ENCODE assay signal across 9 cellular contexts in genomic region chr17:40331743-40332641, GRCh38. TPM values are rescaled to one million over a fixed set of nuclear protein-coding genes. Genes with fewer than 3 reads are reported as not detected.
DNase-seq lines count a peak whose midpoint lies in the region; ATAC-seq, FAIRE-seq and TF ChIP-seq lines count a peak whose summit lies in the region.
"Had no signal": no experiment of that assay in that cellular context is flagged by ENCODE, and none has a peak within 500 bp of the region (broad histone marks: within the 10 kb centered on the region; RNA-seq: fewer than 3 reads in every experiment).

No MANE protein-coding gene starts in this region.

- POLR2A ChIA-PET in MCF 10A (lab: Yijun Ruan, JAX) = interaction anchor here (0.7 to 1.5 kb wide), 4 partner anchors 13 to 200 kb away, joined by 3 to 5 read pairs (median 4); partner anchors contain the start of gene CDC6

- no peak for ATAC-seq in GM18511 (IDR thresholded peaks at IDR 0.05; ENCODE audit: unreplicated experiment)

- peak; percentile 89 for DNase-seq in MCF 10A (ENCODE audit: unreplicated experiment)
- no peak for DNase-seq in mammary epithelial cell
- DNase-seq in caudate nucleus (lab: John Stamatoyannopoulos, UW) = peak in 52 of 61 donors; percentile 33 to 93 (median 64)
- DNase-seq in lung microvascular endothelial cell (ENCODE audit: low read depth in 2 of 2) = peak; percentile 47 to 92
- DNase-seq in tibial nerve (ENCODE audit: low spot score in 2 of 2) = peak; percentile 81 to 83
- no peak for DNase-seq in D721Med (ENCODE audit: insufficient read length, low spot score)
- no peak for DNase-seq in stimulated activated CD4-positive, alpha-beta T cell treated with anti-CD3 and anti-CD28 coated beads, Interleukin-2, amount 100 ng/mL, for 48 hours

- TF ChIP-seq POLR2A in tibial nerve (IDR thresholded peaks at IDR 0.05) = peak in 1 of 2 donors; percentile 23

- no peaks in the 10 kb centered on the region for H3K9me3 Mint-ChIP-seq in MCF 10A (ENCODE audit: unreplicated experiment)

- no peaks in the 10 kb centered on the region for H3K27me3 ChIP-seq in mammary epithelial cell (ENCODE audit: insufficient read depth, low read length)
- no peaks in the 10 kb centered on the region for H3K27me3 ChIP-seq in tibial nerve

- intact Hi-C loops in MCF 10A (cut with micrococcal nuclease) (no loop called here), mammary epithelial cell (cut with micrococcal nuclease) (no loop called here)

- H3K4me3 ChIP-seq in mammary epithelial cell (replicated peaks in 1 of 3; ENCODE audit: insufficient read depth in 1 of 3, low read depth in 2 of 3, low read length in 3 of 3) (no peak overlapping the region), tibial nerve (peak overlapping the region in 2 of 4 donors; percentile 3)

- H3K9me3 ChIP-seq in mammary epithelial cell (replicated peaks; ENCODE audit: insufficient read depth, low read length) (no peaks in the 10 kb centered on the region), tibial nerve (no peaks in the 10 kb centered on the region)

- H3K27ac ChIP-seq in mammary epithelial cell (ENCODE audit: insufficient read depth, low read depth, low read length) (no peak overlapping the region), caudate nucleus (ENCODE audit: low read depth, low read length) (peak overlapping the region; percentile 82), tibial nerve (peak overlapping the region; percentile 28 to 89 (median 71))

- peaks cover 4% of the 10 kb centered on the region for H4K20me1 ChIP-seq in mammary epithelial cell (ENCODE audit: insufficient read depth, low read length)

- dilution Hi-C loops in mammary epithelial cell (cut with HindIII; ENCODE audit: low sequenced_read_pairs) = no loop called here

- H3K27me3 Mint-ChIP-seq in MCF 10A (ENCODE audit: insufficient read depth, unreplicated experiment) = no peaks in the 10 kb centered on the region

- peaks cover 48% of the 10 kb centered on the region for H3K4me1 Mint-ChIP-seq in MCF 10A (ENCODE audit: insufficient read depth, unreplicated experiment)

- CTCF ChIA-PET in MCF 10A (lab: Yijun Ruan, JAX) (interaction anchor here (0.7 to 1.7 kb wide), 2 partner anchors 13 to 27 kb away, joined by 3 to 5 read pairs; no protein-coding TSS in a partner anchor), mammary epithelial cell (lab: Charles Lee; ENCODE audit: low non-redundant PET) (no interaction called here)

- H3K9ac ChIP-seq in mammary epithelial cell (ENCODE audit: insufficient read depth, low read length) = no peak overlapping the region

- TF ChIP-seq EP300 in tibial nerve (IDR thresholded peaks at IDR 0.05) = peak; percentile 43 to 97

- no peak for FAIRE-seq in D721Med (lab: Jason Lieb, UNC)
- FAIRE-seq: TTC549 had no signal

- peaks cover 91% of the 10 kb centered on the region for H3K79me2 ChIP-seq in mammary epithelial cell (ENCODE audit: insufficient read depth, low read length)

- no peak overlapping the region for H3K4me3 Mint-ChIP-seq in MCF 10A (ENCODE audit: unreplicated experiment)

- no peak overlapping the region for H3K4me2 ChIP-seq in mammary epithelial cell (ENCODE audit: insufficient read depth, low read depth, low read length)

- H3K36me3 ChIP-seq in mammary epithelial cell (ENCODE audit: insufficient read depth, low read length) = no peaks in the 10 kb centered on the region
- no peaks in the 10 kb centered on the region for H3K36me3 ChIP-seq in tibial nerve

- 60% methylated on average over 15 of the region's 22 CpGs for WGBS in mammary epithelial cell (ENCODE audit: low coverage, missing lambda C conversion rate)
- 5 to 13% methylated on average over 13 to 16 of the region's 22 CpGs for WGBS in tibial nerve, 2 donors

- TF ChIP-seq CTCF in MCF 10A (IDR thresholded peaks at IDR 0.05; ENCODE audit: unreplicated experiment) (no peak), mammary epithelial cell (conservative IDR thresholded peaks at IDR 0.05 in 1 of 2, IDR thresholded peaks at IDR 0.05 in 1 of 2; ENCODE audit: extremely low read depth in 1 of 2, insufficient read depth in 1 of 2, low read depth in 1 of 2, low read length in 2 of 2) (no peak), tibial nerve (IDR thresholded peaks at IDR 0.05) (peak in 3 of 5 experiments; percentile 4 to 36 (median 26)), D721Med (IDR thresholded peaks at IDR 0.05; ENCODE audit: insufficient read depth, missing control alignments) (no peak)

- BruUV-seq in MCF 10A (replicated peaks; lab: Mats Ljungman, UMichigan) (no TSS peak), mammary epithelial cell (replicated peaks; lab: Mats Ljungman, UMichigan) (no TSS peak)

- in situ Hi-C loops in mammary epithelial cell (cut with MboI; ENCODE audit: low sequenced_read_pairs in 2 of 2) = no loop called here

- H2AFZ ChIP-seq in mammary epithelial cell (ENCODE audit: low read depth, low read length) = no peak overlapping the region

- H3K36me3 Mint-ChIP-seq in MCF 10A (ENCODE audit: insufficient read depth, unreplicated experiment) = peaks cover 8% of the 10 kb centered on the region

- H3K4me1 ChIP-seq in mammary epithelial cell (ENCODE audit: insufficient read depth, low read length) (peaks cover 19% of the 10 kb centered on the region), tibial nerve (peaks cover 9 to 100% (median 87%) of the 10 kb centered on the region in 4 donors)

- H3K27ac Mint-ChIP-seq in MCF 10A (ENCODE audit: low read depth, unreplicated experiment) = no peak overlapping the region

RNA-seq across cellular contexts. Expression of gene RARA, which starts 23.0 kb away (rescaled TPM):
- total RNA-seq in MCF 10A (2022) (12.2 and 12.6 TPM in 2 replicates), mammary epithelial cell (10 to 100 TPM; 12.7 to 26.6 TPM), lung microvascular endothelial cell (5.4 and 6.0 TPM in 2 replicates), tibial nerve (10 to 100 TPM; 28.9 to 58.2 (median 46.4) TPM)
- 6.9 TPM for polyA plus RNA-seq in mammary epithelial cell
- polyA minus RNA-seq in mammary epithelial cell = 18.5 TPM

RNA-seq across cellular contexts. Expression of gene GJD3, which starts 32.5 kb away (rescaled TPM):
- total RNA-seq in MCF 10A (2022) (not detected in 2 replicates), mammary epithelial cell (under 1 TPM in 1 of 2 donors, not detected in 1; 0.67 TPM), lung microvascular endothelial cell (2.2 and 3.0 TPM in 2 replicates), tibial nerve (not detected)
- not detected for polyA plus RNA-seq in mammary epithelial cell
- 0.57 TPM for polyA minus RNA-seq in mammary epithelial cell

RNA-seq across cellular contexts. Expression of gene CDC6, which starts 44.3 kb away (rescaled TPM):
- 70.0 and 96.8 TPM in 2 replicates for total RNA-seq in MCF 10A (2022)
- total RNA-seq in mammary epithelial cell = 10 to 100 TPM in 1 of 2 donors, 1 to 10 TPM in 1; 5.2 to 61.8 TPM
- polyA plus RNA-seq in mammary epithelial cell = 53.9 TPM
- 22.7 TPM for polyA minus RNA-seq in mammary epithelial cell
- 3.8 and 8.3 TPM in 2 replicates for total RNA-seq in lung microvascular endothelial cell
- total RNA-seq in tibial nerve = 1 to 10 TPM in 1 of 4 donors, under 1 TPM in 3; 0.20 to 1.8 (median 0.43) TPM

Comparison
In these comparisons a context has a peak if more than half of its experiments do, and no peak if none do; other contexts are left out.
1. DNase-seq: peak in MCF 10A (single experiment), caudate nucleus (52 of 61), lung microvascular endothelial cell (2 of 2) and tibial nerve (2 of 2); none in mammary epithelial cell (single experiment), D721Med (single experiment) and stimulated activated CD4-positive, alpha-beta T cell treated with anti-CD3 and anti-CD28 coated beads, Interleukin-2, amount 100 ng/mL, for 48 hours (0 of 2).
2. CTCF ChIP-seq: peak in tibial nerve (3 of 5); none in MCF 10A (single experiment), mammary epithelial cell (0 of 2) and D721Med (single experiment).